Comparison of ENCODE assay signal across 8 cellular contexts in the genomic region with DNA sequence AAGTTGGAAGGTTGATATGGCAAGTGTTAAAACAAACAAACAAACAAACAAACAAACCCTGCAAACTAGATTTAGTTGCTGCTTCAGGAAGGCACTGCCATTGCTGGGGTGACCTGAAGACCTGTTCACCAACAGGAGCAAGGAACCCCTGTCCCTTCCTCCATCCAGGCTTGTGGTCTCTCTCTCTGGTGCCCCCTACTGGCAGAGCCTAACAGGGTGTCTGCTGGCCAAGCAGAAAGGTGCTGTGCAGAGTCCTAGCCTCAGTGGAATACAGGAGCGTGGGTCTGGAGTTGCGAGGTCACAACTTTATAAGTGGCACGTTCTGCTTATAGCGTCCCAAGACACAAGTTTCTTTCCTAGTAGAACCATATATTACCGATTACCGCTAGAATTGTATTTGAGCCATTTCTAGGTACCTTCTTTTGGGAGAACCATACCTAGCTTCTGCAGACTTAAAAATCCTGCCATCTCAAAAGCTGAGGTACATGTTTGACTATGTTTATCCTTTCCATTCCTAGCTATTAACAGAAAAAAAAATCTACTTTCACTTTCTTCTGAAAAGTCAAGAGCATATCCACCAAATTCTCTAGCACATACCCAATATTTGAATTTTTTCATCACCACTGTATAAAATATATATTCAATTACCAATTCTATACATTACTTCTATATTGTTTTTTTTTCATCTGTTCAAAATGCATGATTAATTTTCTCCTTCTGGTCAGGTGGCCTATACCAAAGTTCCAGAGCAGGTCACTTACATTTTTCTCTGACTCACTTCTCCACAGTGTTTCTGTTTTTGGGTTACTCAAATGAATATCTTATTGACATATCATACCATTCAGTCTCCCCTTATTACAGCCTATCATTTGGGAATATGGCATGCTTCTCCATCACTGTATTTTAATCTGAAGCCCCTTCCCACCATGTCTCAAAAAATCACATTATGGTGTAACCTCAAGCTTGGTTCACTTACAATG. TPM values are rescaled to one million over a fixed set of nuclear protein-coding genes. Genes with fewer than 3 reads are reported as not detected.
DNase-seq lines count a peak whose midpoint lies in the region; ATAC-seq and TF ChIP-seq lines count a peak whose summit lies in the region.

No MANE protein-coding gene starts in this region.

- peak; percentile 45 to 78 (median 59) for ATAC-seq in heart right ventricle
- no peak for ATAC-seq in HG02852 (IDR thresholded peaks at IDR 0.05; ENCODE audit: unreplicated experiment)

- H3K36me3 ChIP-seq in H7 (replicated peaks; ENCODE audit: control insufficient read depth, insufficient read depth, low read length) (no peaks in the 10 kb centered on the region), heart right ventricle (no peaks in the 10 kb centered on the region), smooth muscle cell (ENCODE audit: low read depth) (no peaks in the 10 kb centered on the region)

- DNase-seq in D341Med (ENCODE audit: low spot score) = peak; percentile 65
- DNase-seq in H7 = peak; percentile 69
- DNase-seq in RPMI8226 = peak; percentile 74
- peak; percentile 44 for DNase-seq in activated gamma-delta T cell treated with anti-CD3 and anti-CD28 coated beads, Interleukin-2, amount 50 U/mL, for 16 hours (ENCODE audit: low read depth)
- peak; percentile 27 to 49 for DNase-seq in heart right ventricle
- DNase-seq in smooth muscle cell (lab: John Stamatoyannopoulos, UW; ENCODE audit: unreplicated experiment) = no peak
- DNase-seq in NCI-H1436 treated with DMSO at 0.1 percent for 48 hours (lab: John Stamatoyannopoulos, UW) = no peak

- peaks cover 8% of the 10 kb centered on the region for H3K79me2 ChIP-seq in smooth muscle cell (ENCODE audit: low read depth)

- H3K4me3 ChIP-seq in H7 (ENCODE audit: insufficient read depth, low read depth, low read length) = no peak overlapping the region
- H3K4me3 ChIP-seq in heart right ventricle = peak overlapping the region in 1 of 10 donors; percentile 7
- no peak overlapping the region for H3K4me3 ChIP-seq in smooth muscle cell

- no peak overlapping the region for H3K4me2 ChIP-seq in smooth muscle cell

- WGBS in heart right ventricle, 2 donors = 72 to 79% methylated on average over 6 of the region's 6 CpGs
- WGBS in smooth muscle cell (ENCODE audit: low lambda C conversion rate) = 58% methylated on average over 6 of the region's 6 CpGs

- peak; percentile 54 to 77 (median 66) for TF ChIP-seq CTCF in heart right ventricle (IDR thresholded peaks at IDR 0.05)
- TF ChIP-seq CTCF in smooth muscle cell (IDR thresholded peaks at IDR 0.05; ENCODE audit: borderline replicate concordance, insufficient read depth, poor library complexity, severe bottlenecking) = peak; percentile 64

- H3K27me3 ChIP-seq in H7 (ENCODE audit: control insufficient read depth, insufficient read depth, low read length) (no peaks in the 10 kb centered on the region), heart right ventricle (no peaks in the 10 kb centered on the region), smooth muscle cell (ENCODE audit: low read depth) (no peaks in the 10 kb centered on the region)

- H3K9ac ChIP-seq in smooth muscle cell (ENCODE audit: low read depth) = no peak overlapping the region

- H3F3A ChIP-seq in smooth muscle cell (ENCODE audit: low read depth) = no peaks in the 10 kb centered on the region

- H3K9me3 ChIP-seq in heart right ventricle = no peaks in the 10 kb centered on the region
- no peaks in the 10 kb centered on the region for H3K9me3 ChIP-seq in smooth muscle cell (replicated peaks; ENCODE audit: low read depth)

- peaks cover 0 to 6% (median 0%) of the 10 kb centered on the region in 9 donors for H3K4me1 ChIP-seq in heart right ventricle
- peaks cover 2% of the 10 kb centered on the region for H3K4me1 ChIP-seq in smooth muscle cell (ENCODE audit: low read depth)

- H3K27ac ChIP-seq in heart right ventricle (no peak overlapping the region), smooth muscle cell (ENCODE audit: low read depth) (no peak overlapping the region)

- H4K20me1 ChIP-seq in smooth muscle cell (ENCODE audit: low read depth) = no peaks in the 10 kb centered on the region

- H2AFZ ChIP-seq in smooth muscle cell (ENCODE audit: low read depth) = no peak overlapping the region

- intact Hi-C loops in heart right ventricle (cut with DNase I) = loop anchor here in 4 of 10 donors (10.0 kb wide), 3 partner anchors 56 to 194 kb away; no protein-coding TSS in a partner anchor

RNA-seq across cellular contexts. Expression of a gene that starts 29.1 kb away (rescaled TPM):
- 95.0 and 99.8 TPM in 2 replicates for total RNA-seq in H7 (2014; rRNA removed; shearing (Covaris generic))
- total RNA-seq in heart right ventricle (100 to 1,000 TPM in 9 of 10 donors, 10 to 100 TPM in 1; 96.6 to 180 (median 132) TPM), smooth muscle cell (948 and 1,024 TPM in 2 replicates)
- polyA plus RNA-seq in heart right ventricle (100 to 1,000 TPM in 1 of 2 donors, 10 to 100 TPM in 1; 69.9 to 119 TPM), smooth muscle cell (1,552 and 1,869 TPM in 2 replicates)

Comparison
In these comparisons a context has a peak if more than half of its experiments do, and no peak if none do; other contexts are left out.
1. DNase-seq: peak in D341Med (single experiment), H7 (single experiment), RPMI8226 (single experiment), activated gamma-delta T cell treated with anti-CD3 and anti-CD28 coated beads, Interleukin-2, amount 50 U/mL, for 16 hours (single experiment) and heart right ventricle (2 of 2); none in smooth muscle cell (single experiment) and NCI-H1436 treated with DMSO at 0.1 percent for 48 hours (single experiment).